1 cellular context compared by ENCODE assay signal in the genomic region with DNA sequence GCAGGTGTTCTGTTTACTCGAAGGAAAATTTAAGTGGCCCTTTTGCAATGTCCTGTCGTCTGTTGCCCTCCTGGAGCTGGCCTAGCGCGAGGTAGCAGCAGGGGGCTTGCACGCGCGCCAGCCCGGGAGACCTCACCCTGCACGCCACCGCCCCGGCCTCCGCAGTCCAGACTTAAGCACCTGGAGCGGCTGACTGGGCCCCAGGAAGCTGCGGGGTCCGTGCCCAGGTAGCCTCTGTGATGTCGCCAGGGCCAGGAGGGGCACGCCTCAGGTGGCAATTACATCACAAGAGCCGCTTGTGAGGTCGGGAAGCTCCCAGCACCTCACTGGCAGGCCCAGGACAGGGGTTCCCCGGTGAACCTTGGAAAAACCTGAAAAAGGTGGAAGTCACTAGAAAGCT.
TF ChIP-seq lines count a peak whose summit lies in the region.

A gene with protein sequence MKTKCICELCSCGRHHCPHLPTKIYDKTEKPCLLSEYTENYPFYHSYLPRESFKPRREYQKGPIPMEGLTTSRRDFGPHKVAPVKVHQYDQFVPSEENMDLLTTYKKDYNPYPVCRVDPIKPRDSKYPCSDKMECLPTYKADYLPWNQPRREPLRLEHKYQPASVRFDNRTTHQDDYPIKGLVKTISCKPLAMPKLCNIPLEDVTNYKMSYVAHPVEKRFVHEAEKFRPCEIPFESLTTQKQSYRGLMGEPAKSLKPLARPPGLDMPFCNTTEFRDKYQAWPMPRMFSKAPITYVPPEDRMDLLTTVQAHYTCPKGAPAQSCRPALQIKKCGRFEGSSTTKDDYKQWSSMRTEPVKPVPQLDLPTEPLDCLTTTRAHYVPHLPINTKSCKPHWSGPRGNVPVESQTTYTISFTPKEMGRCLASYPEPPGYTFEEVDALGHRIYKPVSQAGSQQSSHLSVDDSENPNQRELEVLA (minus strand): TSS at position 195 of the 400 bp plus-strand sequence. CDS start 301 bp downstream, outside the sequence.

TF ChIP-seq in IMR-90, 13 proteins besides CTCF, POLR2A, EP300 and RAD21:
- TF ChIP-seq RCOR1 (IDR thresholded peaks at IDR 0.05; ENCODE audit: insufficient replicate concordance, low read length) = no peak
- no peak for TF ChIP-seq MXI1 (IDR thresholded peaks at IDR 0.05; ENCODE audit: borderline replicate concordance, low read depth, low read length)
- TF ChIP-seq CEBPB (IDR thresholded peaks at IDR 0.05; ENCODE audit: low read depth, low read length) = no peak
- TF ChIP-seq USF2 (IDR thresholded peaks at IDR 0.05; ENCODE audit: low read depth, low read length) = no peak
- TF ChIP-seq SMC3 (IDR thresholded peaks at IDR 0.05; ENCODE audit: low read depth, low read length) = no peak
- TF ChIP-seq MAFK (IDR thresholded peaks at IDR 0.05; ENCODE audit: low read depth, low read length) = no peak
- no peak for TF ChIP-seq NFE2L2 (IDR thresholded peaks at IDR 0.05; ENCODE audit: low read depth, low read length)
- no peak for TF ChIP-seq RFX5 (IDR thresholded peaks at IDR 0.05; ENCODE audit: low read depth, low read length)
- no peak for TF ChIP-seq ELK1 (IDR thresholded peaks at IDR 0.05; ENCODE audit: borderline replicate concordance, low read depth, low read length)
- no peak for TF ChIP-seq MAZ (IDR thresholded peaks at IDR 0.05; ENCODE audit: borderline replicate concordance, low read depth, low read length)
- no peak for TF ChIP-seq BHLHE40 (IDR thresholded peaks at IDR 0.05; ENCODE audit: low read depth, low read length)
- no peak for TF ChIP-seq FOS (IDR thresholded peaks at IDR 0.05; ENCODE audit: low read depth, low read length)
- TF ChIP-seq CHD1 (IDR thresholded peaks at IDR 0.05; ENCODE audit: low read depth, low read length) = no peak
TF ChIP-seq in IMR-90: peak in this region for 0.
